Comparison of ENCODE assay signal across 9 cellular contexts in genomic region chr17:64020068-64020766, GRCh38. TPM values are rescaled to one million over a fixed set of nuclear protein-coding genes. Genes with fewer than 3 reads are reported as not detected.
DNase-seq lines count a peak whose midpoint lies in the region; ATAC-seq, FAIRE-seq and TF ChIP-seq lines count a peak whose summit lies in the region.
"Had no signal": no experiment of that assay in that cellular context is flagged by ENCODE, and none has a peak within 500 bp of the region (broad histone marks: within the 10 kb centered on the region; RNA-seq: fewer than 3 reads in every experiment).

TSS of gene ICAM2 (minus strand) at chr17:64020633. CDS start at chr17:64006691, 13,942 bp downstream.

- no peaks in the 10 kb centered on the region for H4K20me1 ChIP-seq in smooth muscle cell (ENCODE audit: low read depth)

- no peaks in the 10 kb centered on the region for H3K4me1 ChIP-seq in ACC112 (ENCODE audit: control insufficient read depth, insufficient read depth, low read length, unreplicated experiment)
- H3K4me1 ChIP-seq in smooth muscle cell (ENCODE audit: low read depth) = no peaks in the 10 kb centered on the region

- DNase-seq in GM19239 (ENCODE audit: insufficient read length, low spot score) (no peak), coronary artery (ENCODE audit: low spot score) (peak; percentile 74), myocyte (ENCODE audit: low read depth) (peak; percentile 22), smooth muscle cell (lab: John Stamatoyannopoulos, UW; ENCODE audit: unreplicated experiment) (no peak)
- peak; percentile 83 for DNase-seq in activated CD4-positive, CD25-positive, alpha-beta regulatory T cell treated with anti-CD3 and anti-CD28 coated beads, Interleukin-2, amount 50 U/mL, for 16 hours (ENCODE audit: low read depth, low spot score)
- peak; percentile 85 for DNase-seq in stimulated activated naive CD4-positive, alpha-beta T cell treated with Interleukin-2 at 50 U/mL for 16 hours (lab: John Stamatoyannopoulos, UW)

- H3K27ac ChIP-seq in ACC112 (ENCODE audit: low read depth, low read length) (no peak within 1 kb of the TSS), coronary artery (peak within 1 kb of the TSS in 1 of 2 donors; percentile 78), smooth muscle cell (ENCODE audit: low read depth) (no peak within 1 kb of the TSS)

- H3K4me2 ChIP-seq in smooth muscle cell = no peak within 1 kb of the TSS

- H3K36me3 ChIP-seq in ACC112 (ENCODE audit: insufficient read depth, low read length) (no peaks in the 10 kb centered on the region), smooth muscle cell (ENCODE audit: low read depth) (no peaks in the 10 kb centered on the region)

- H2AFZ ChIP-seq in ACC112 (ENCODE audit: low read length, unreplicated experiment) (peak within 1 kb of the TSS; percentile 83), smooth muscle cell (ENCODE audit: low read depth) (no peak within 1 kb of the TSS)

- 57% methylated on average over 23 of the region's 23 CpGs for WGBS in smooth muscle cell (ENCODE audit: low lambda C conversion rate)

- FAIRE-seq in GM19239 (lab: Jason Lieb, UNC) = peak; percentile 94

- H3K27me3 ChIP-seq in ACC112 (ENCODE audit: insufficient read depth, low read length) = no peaks in the 10 kb centered on the region
- H3K27me3 ChIP-seq in smooth muscle cell (ENCODE audit: low read depth) = no peaks in the 10 kb centered on the region

- H3K4me3 ChIP-seq in ACC112 (ENCODE audit: low read depth, low read length) (peak within 1 kb of the TSS; percentile 64), coronary artery (peak within 1 kb of the TSS; percentile 66), smooth muscle cell (no peak within 1 kb of the TSS)

- ATAC-seq in HG03457 (IDR thresholded peaks at IDR 0.05; ENCODE audit: unreplicated experiment) = peak; percentile 50

- H3K79me2 ChIP-seq in ACC112 (ENCODE audit: control insufficient read depth, insufficient read depth, low read length, unreplicated experiment) = no peaks in the 10 kb centered on the region
- H3K79me2 ChIP-seq in smooth muscle cell (ENCODE audit: low read depth) = no peaks in the 10 kb centered on the region

- no peak within 1 kb of the TSS for H3K9ac ChIP-seq in smooth muscle cell (ENCODE audit: low read depth)

- no peaks in the 10 kb centered on the region for H3K9me3 ChIP-seq in smooth muscle cell (replicated peaks; ENCODE audit: low read depth)

- no peak for TF ChIP-seq CTCF in coronary artery (IDR thresholded peaks at IDR 0.05)
- TF ChIP-seq CTCF in smooth muscle cell (IDR thresholded peaks at IDR 0.05; ENCODE audit: borderline replicate concordance, insufficient read depth, poor library complexity, severe bottlenecking) = no peak

- no peaks in the 10 kb centered on the region for H3F3A ChIP-seq in smooth muscle cell (ENCODE audit: low read depth)

RNA-seq across cellular contexts. Expression of gene ICAM2, which starts in this region (rescaled TPM):
- total RNA-seq in myocyte (1.2 and 2.0 TPM in 2 replicates), smooth muscle cell (1.6 TPM in 1 of 2 replicates, not detected in the other)
- polyA plus RNA-seq in myocyte (2012) = 0.52 TPM
- polyA plus RNA-seq in smooth muscle cell = 1.0 TPM in 1 of 2 replicates, not detected in the other
- polyA plus RNA-seq: neural cell had no signal

Comparison
In these comparisons a context has a peak if more than half of its experiments do, and no peak if none do; other contexts are left out.
1. DNase-seq: peak in activated CD4-positive, CD25-positive, alpha-beta regulatory T cell treated with anti-CD3 and anti-CD28 coated beads, Interleukin-2, amount 50 U/mL, for 16 hours (single experiment), coronary artery (single experiment), myocyte (single experiment) and stimulated activated naive CD4-positive, alpha-beta T cell treated with Interleukin-2 at 50 U/mL for 16 hours (single experiment); none in GM19239 (single experiment) and smooth muscle cell (single experiment).